In the genomic region with DNA sequence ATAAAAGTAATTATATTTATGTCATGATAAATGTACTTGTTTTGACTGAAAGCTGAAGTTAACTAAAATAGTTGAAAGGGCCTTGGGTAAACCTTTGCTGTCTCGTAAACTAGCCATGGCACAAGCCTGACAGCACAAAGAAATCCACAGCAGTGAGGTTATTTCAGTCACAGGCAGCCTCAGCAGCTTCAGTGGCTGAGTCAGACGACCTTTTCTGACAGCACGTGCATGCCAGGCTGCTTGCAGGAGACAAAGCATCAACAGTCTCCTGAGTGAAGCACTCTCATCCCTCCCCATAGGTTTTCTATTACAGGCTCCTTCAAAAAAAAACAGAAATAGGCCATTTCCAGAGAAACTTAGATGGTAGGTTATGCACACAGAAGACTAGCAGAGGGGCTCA, we compare ENCODE assay signal across 7 cellular contexts. TPM values are rescaled to one million over a fixed set of nuclear protein-coding genes. Genes with fewer than 3 reads are reported as not detected.
A peak's percentile ranks its signal among the peaks of the same experiment; 100 is the strongest.
DNase-seq lines count a peak whose midpoint lies in the region; ATAC-seq and TF ChIP-seq lines count a peak whose summit lies in the region.

No MANE protein-coding gene starts in this region.

- in situ Hi-C loops in SK-MEL-5 (cut with HindIII; ENCODE audit: low pct_unique_long_range_greater_than_20kb, low sequenced_read_pairs): loop anchor here (25.0 kb wide), 1 partner anchor 123 kb away; no protein-coding TSS in a partner anchor

- intact Hi-C loops in CD8-positive, alpha-beta T cell (cut with DNase I, micrococcal nuclease): no loop called here

- CTCF ChIA-PET in CD8-positive, alpha-beta T cell (lab: Charles Lee): no interaction called here

- H3K36me3 ChIP-seq in CD8-positive, alpha-beta T cell (ENCODE audit: insufficient read depth, low read length): peaks cover 12% of the 10 kb centered on the region

- ATAC-seq in CD8-positive, alpha-beta T cell: no peak

- no peaks in the 10 kb centered on the region for H3K27me3 ChIP-seq in CD8-positive, alpha-beta T cell (ENCODE audit: insufficient read depth, low read length)

- H3K9me3 Mint-ChIP-seq in HFFc6: peaks cover 11% of the 10 kb centered on the region
- no peaks in the 10 kb centered on the region for H3K9me3 Mint-ChIP-seq in CD8-positive, alpha-beta T cell

- no peaks in the 10 kb centered on the region for H3K27me3 Mint-ChIP-seq in HFFc6 (ENCODE audit: insufficient read depth)
- H3K27me3 Mint-ChIP-seq in CD8-positive, alpha-beta T cell (ENCODE audit: low read depth): no peaks in the 10 kb centered on the region

- H3K4me1 ChIP-seq in CD8-positive, alpha-beta T cell (ENCODE audit: insufficient read depth, low read length): no peaks in the 10 kb centered on the region

- no peak for TF ChIP-seq CTCF in HFFc6 (IDR thresholded peaks at IDR 0.05)
- no peak for TF ChIP-seq CTCF in CD8-positive, alpha-beta T cell (IDR thresholded peaks at IDR 0.05)

- H3K4me3 Mint-ChIP-seq in HFFc6: peak overlapping the region; percentile 5; the same call in 1 of the 2 replicates
- H3K4me3 Mint-ChIP-seq in CD8-positive, alpha-beta T cell: no peak overlapping the region

- peaks cover 45% of the 10 kb centered on the region for H3K4me1 Mint-ChIP-seq in HFFc6 (ENCODE audit: low read depth)
- H3K4me1 Mint-ChIP-seq in CD8-positive, alpha-beta T cell (ENCODE audit: low read depth): peaks cover 34% of the 10 kb centered on the region

- H3K4me3 ChIP-seq in CD8-positive, alpha-beta T cell (ENCODE audit: low read depth, low read length): no peak overlapping the region

- no peaks in the 10 kb centered on the region for H3K9me3 ChIP-seq in CD8-positive, alpha-beta T cell (ENCODE audit: low read length)

- H3K27ac ChIP-seq in CD8-positive, alpha-beta T cell (ENCODE audit: low read depth, low read length): no peak overlapping the region

- DNase-seq in HFFc6: peak; percentile 90
- DNase-seq in SK-MEL-5 (ENCODE audit: low read depth, low spot score): peak; percentile 99
- peak; percentile 93 for DNase-seq in foreskin melanocyte
- peak; percentile 63 for DNase-seq in retina
- DNase-seq in NCI-H146 (lab: John Stamatoyannopoulos, UW): no peak
- DNase-seq in CD8-positive, alpha-beta T cell: no peak
- DNase-seq in activated CD4-positive, alpha-beta T cell treated with anti-CD3 and anti-CD28 coated beads for 4 hours: no peak

- peak overlapping the region; percentile 85 for H3K27ac Mint-ChIP-seq in HFFc6
- no peak overlapping the region for H3K27ac Mint-ChIP-seq in CD8-positive, alpha-beta T cell

- H3K36me3 Mint-ChIP-seq in HFFc6 (ENCODE audit: low read depth): peaks cover 29% of the 10 kb centered on the region
- H3K36me3 Mint-ChIP-seq in CD8-positive, alpha-beta T cell: peaks cover 86% of the 10 kb centered on the region

- POLR2A ChIA-PET in CD8-positive, alpha-beta T cell (lab: Charles Lee): no interaction called here

RNA-seq across cellular contexts. Expression of a gene that starts 34.6 kb away (rescaled TPM):
- total RNA-seq in HFFc6 (2021; fragmentation: NEBNext Ultra II Directional; extraction: Animal tissue kit (Norgen Biotek cat#: 25700)): 10 to 100 TPM; 40.4 to 44.0 (median 40.8) TPM
- total RNA-seq in SK-MEL-5 (2014; rRNA removed; shearing (Covaris generic)): 42.1 and 46.5 TPM in 2 replicates
- polyA plus RNA-seq in SK-MEL-5 (2015; cell fraction: cytosol; rRNA removed): 40.9 and 56.6 TPM in 2 replicates
- polyA plus RNA-seq in SK-MEL-5 (2015; cell fraction: nucleus; rRNA removed): 30.1 and 34.4 TPM in 2 replicates
- total RNA-seq in CD8-positive, alpha-beta T cell: 10 to 100 TPM; 16.1 to 19.8 TPM

Comparison
In these comparisons a context has a peak if more than half of its experiments do, and no peak if none do; other contexts are left out.
1. DNase-seq: peak in HFFc6 (single experiment), SK-MEL-5 (single experiment), foreskin melanocyte (single experiment) and retina (single experiment); none in NCI-H146 (single experiment), CD8-positive, alpha-beta T cell (0 of 7) and activated CD4-positive, alpha-beta T cell treated with anti-CD3 and anti-CD28 coated beads for 4 hours (0 of 2).